ENCODE assay signal across 7 cellular contexts in genomic region chr1:8025671-8026144, GRCh38. TPM values are rescaled to one million over a fixed set of nuclear protein-coding genes. Genes with fewer than 3 reads are reported as not detected.
DNase-seq lines count a peak whose midpoint lies in the region; ATAC-seq, FAIRE-seq and TF ChIP-seq lines count a peak whose summit lies in the region.

No MANE protein-coding gene starts in this region.

- BruUV-seq in HepG2 (replicated peaks; lab: Mats Ljungman, UMichigan) = no TSS peak

- CTCF ChIA-PET in HepG2 (lab: Yijun Ruan, JAX; ENCODE audit: low intra/inter-chr PET ratio, low total read pairs) = no interaction called here
- CTCF ChIA-PET in GM10248 (lab: Yijun Ruan, JAX) = interaction anchor here (2.1 to 3.2 kb wide), 3 partner anchors 11 to 289 kb away, joined by 8 to 29 read pairs (median 16); no protein-coding TSS in a partner anchor

- intact Hi-C loops in ascending aorta (cut with DNase I) (loop anchor here (2.0 to 5.0 kb wide), 4 partner anchors 37 to 317 kb away; no protein-coding TSS in a partner anchor), HepG2 (cut with micrococcal nuclease; ENCODE audit: unreplicated experiment) (loop anchor here (2.0 to 10.0 kb wide), 5 partner anchors 52 to 289 kb away; no protein-coding TSS in a partner anchor), thyroid gland (cut with DNase I) (no loop called here)

- no peaks in the 10 kb centered on the region for H3K36me3 ChIP-seq in ascending aorta
- peaks cover 2 to 36% of the 10 kb centered on the region in 2 experiments; a peak in 4 of 5 replicates for H3K36me3 ChIP-seq in HepG2 (replicated peaks in 1 of 2; ENCODE audit: control insufficient read depth in 1 of 2, insufficient read depth in 2 of 2, low read length in 2 of 2)
- H3K36me3 ChIP-seq in thyroid gland = no peaks in the 10 kb centered on the region

- H3K27me3 ChIP-seq in ascending aorta (no peaks in the 10 kb centered on the region), HepG2 (ENCODE audit: control insufficient read depth in 1 of 2, insufficient read depth in 2 of 2, low read length in 2 of 2) (peaks cover 0 to 5% of the 10 kb centered on the region in 2 experiments; a peak in 1 of 5 replicates), thyroid gland (no peaks in the 10 kb centered on the region)

- H3K79me2 ChIP-seq in HepG2 (ENCODE audit: insufficient read depth, low read length) = peaks cover 73% of the 10 kb centered on the region

- H3K4me1 ChIP-seq in ascending aorta (peaks cover 0 to 34% of the 10 kb centered on the region in 2 donors), HepG2 (ENCODE audit: insufficient read depth, low read length) (peaks cover 34% of the 10 kb centered on the region), thyroid gland (peaks cover 45 to 56% of the 10 kb centered on the region in 2 donors)

- in situ Hi-C loops in HepG2 (cut with HindIII; ENCODE audit: extremely low pct_ligation_motif_present, low pct_unique_long_range_greater_than_20kb) = loop anchor here (10.0 to 25.0 kb wide), 2 partner anchors 112 to 209 kb away; no protein-coding TSS in a partner anchor

- 0% methylated on average over 4 of the region's 69 CpGs for WGBS in HepG2 (ENCODE audit: low lambda C conversion rate)
- 0% methylated on average over 2 to 8 of the region's 69 CpGs for WGBS in thyroid gland, 2 donors

- TF ChIP-seq EP300 in HepG2 (IDR thresholded peaks at IDR 0.05; ENCODE audit: low read depth in 2 of 2, low read length in 2 of 2) = no peak
- no peak for TF ChIP-seq EP300 in HepG2 (CRISPR knock-in tag; IDR thresholded peaks at IDR 0.05; ENCODE audit: borderline replicate concordance)

- peak overlapping the region; percentile 98 to 99 for H3K27ac ChIP-seq in ascending aorta
- H3K27ac ChIP-seq in HepG2 (ENCODE audit: extremely low read length, insufficient read depth, low read length) = peak overlapping the region; percentile 71
- H3K27ac ChIP-seq in thyroid gland = peak overlapping the region; percentile 91 to 98 (median 94)

- no peak for TF ChIP-seq RAD21 in HepG2 (CRISPR knock-in tag; IDR thresholded peaks at IDR 0.05)

- peak overlapping the region; percentile 85 to 94 for H3K4me3 ChIP-seq in ascending aorta
- H3K4me3 ChIP-seq in HepG2 (replicated peaks in 1 of 3; ENCODE audit: insufficient read depth in 1 of 3, low read depth in 2 of 3, low read length in 3 of 3) = peak overlapping the region; percentile 88 to 100 (median 94)
- H3K4me3 ChIP-seq in thyroid gland (replicated peaks in 1 of 3) = peak overlapping the region; percentile 23 to 98 (median 96)

- H3K4me2 ChIP-seq in HepG2 (ENCODE audit: low read depth, low read length) = peak overlapping the region; percentile 74; the same call in 1 of the 2 replicates

- H3K9me3 ChIP-seq in ascending aorta (no peaks in the 10 kb centered on the region), HepG2 (ENCODE audit: low read length) (no peaks in the 10 kb centered on the region), thyroid gland (no peaks in the 10 kb centered on the region)

- ATAC-seq in GM19023 (IDR thresholded peaks at IDR 0.05; ENCODE audit: unreplicated experiment) (peak; percentile 33), HG02884 (IDR thresholded peaks at IDR 0.05; ENCODE audit: unreplicated experiment) (peak; percentile 14), HepG2 (no peak)

- H3K9ac ChIP-seq in HepG2 (ENCODE audit: insufficient read depth, low read depth, low read length) = peak overlapping the region; percentile 100

- DNase-seq in ascending aorta (ENCODE audit: low spot score in 2 of 2) = no peak
- no peak for DNase-seq in HepG2 (ENCODE audit: low spot score)
- peak; percentile 16 to 18 for DNase-seq in thyroid gland
- no peak for DNase-seq in NCI-H2171 (lab: John Stamatoyannopoulos, UW)
- no peak for DNase-seq in GM10248 (ENCODE audit: extremely low spot score)

- TF ChIP-seq POLR2A in HepG2 (IDR thresholded peaks at IDR 0.05; ENCODE audit: insufficient read depth in 1 of 2, low read depth in 2 of 2, low read length in 2 of 2) = no peak
- TF ChIP-seq POLR2A in thyroid gland (IDR thresholded peaks at IDR 0.05) = no peak

- POLR2A ChIA-PET in HepG2 (lab: Yijun Ruan, JAX) (interaction anchor here (0.6 to 3.7 kb wide), 23 partner anchors 9 to 290 kb away, joined by 3 to 99 read pairs (median 21); no protein-coding TSS in a partner anchor), GM10248 (lab: Yijun Ruan, JAX) (interaction anchor here (0.6 kb wide), 1 partner anchor 51 kb away, joined by 6 read pairs; no protein-coding TSS in a partner anchor)

- H2AFZ ChIP-seq in HepG2 (ENCODE audit: low read length) = no peak overlapping the region

- no peak for TF ChIP-seq CTCF in ascending aorta (IDR thresholded peaks at IDR 0.05)
- TF ChIP-seq CTCF in HepG2 (CRISPR knock-in tag; IDR thresholded peaks at IDR 0.05) = no peak
- TF ChIP-seq CTCF in thyroid gland (IDR thresholded peaks at IDR 0.05) = no peak
- no peak for TF ChIP-seq CTCF in GM10248 (IDR thresholded peaks at IDR 0.05; ENCODE audit: control extremely low read depth, extremely low read depth, low read depth, missing control alignments)

- H4K20me1 ChIP-seq in HepG2 (ENCODE audit: insufficient read depth, low read length) = peaks cover 54% of the 10 kb centered on the region

- FAIRE-seq in HepG2 (lab: Jason Lieb, UNC) = no peak

TF ChIP-seq in HepG2, 621 proteins besides CTCF, POLR2A, EP300 and RAD21 (continues in another document):
- TF ChIP-seq IRX3 (CRISPR knock-in tag; IDR thresholded peaks at IDR 0.05; ENCODE audit: borderline replicate concordance, low read depth) = no peak
- no peak for TF ChIP-seq MTF2 (CRISPR knock-in tag; IDR thresholded peaks at IDR 0.05; ENCODE audit: borderline replicate concordance)
- peak; percentile 59; the same call in 1 of the 2 replicates for TF ChIP-seq SSRP1 (CRISPR knock-in tag; IDR thresholded peaks at IDR 0.05)
- no peak for TF ChIP-seq ZNF275 (CRISPR knock-in tag; IDR thresholded peaks at IDR 0.05; ENCODE audit: borderline replicate concordance)
- 0 out of 2 replicates have a peak, but pooled peaks have one; percentile 6 for TF ChIP-seq SNRNP70 (IDR thresholded peaks at IDR 0.05; ENCODE audit: low read depth, low read length)
- no peak for TF ChIP-seq BRD4 (CRISPR knock-in tag; IDR thresholded peaks at IDR 0.05)
- TF ChIP-seq ZNF558 (CRISPR knock-in tag; IDR thresholded peaks at IDR 0.05; ENCODE audit: borderline replicate concordance) = no peak
- TF ChIP-seq ZEB1 (IDR thresholded peaks at IDR 0.05; ENCODE audit: insufficient replicate concordance, low read depth) = no peak
- TF ChIP-seq WIZ (CRISPR knock-in tag; IDR thresholded peaks at IDR 0.05) = no peak
- no peak for TF ChIP-seq SAP130 (CRISPR knock-in tag; IDR thresholded peaks at IDR 0.05; ENCODE audit: low read depth)
- TF ChIP-seq ZNF451 (CRISPR knock-in tag; IDR thresholded peaks at IDR 0.05) = no peak
- TF ChIP-seq KDM2A (CRISPR knock-in tag; IDR thresholded peaks at IDR 0.05; ENCODE audit: borderline replicate concordance, low read depth) = no peak
- TF ChIP-seq AGO1 (IDR thresholded peaks at IDR 0.05; ENCODE audit: low read depth, low read length, poor library complexity, severe bottlenecking) = peak; percentile 98
- no peak for TF ChIP-seq ZNF672 (CRISPR knock-in tag; IDR thresholded peaks at IDR 0.05)
- peak; percentile 99 for TF ChIP-seq AGO2 (optimal IDR thresholded peaks at IDR 0.05; ENCODE audit: low read depth, low read length)

RNA-seq across cellular contexts. Expression of gene ERRFI1, which starts 0.4 kb away (rescaled TPM):
- total RNA-seq in ascending aorta (59.7 TPM), HepG2 (2016; rRNA removed; fragmentation: Illumina TruSeq; extraction: Trizol) (84.4 and 99.5 TPM in 2 replicates), thyroid gland (100 to 1,000 TPM in 2 of 4 donors, 10 to 100 TPM in 2; 59.9 to 133 (median 85.0) TPM)
- total RNA-seq in HepG2 (2016; cell fraction: cytosol; rRNA removed; fragmentation: Illumina TruSeq; extraction: Trizol; ENCODE audit: low read depth) = 16.2 and 17.9 TPM in 2 replicates
- 83.4 and 92.6 TPM in 2 replicates for total RNA-seq in HepG2 (2016; cell fraction: insoluble cytoplasmic fraction; rRNA removed; fragmentation: Illumina TruSeq; extraction: Trizol)
- total RNA-seq in HepG2 (2016; cell fraction: membrane; rRNA removed; fragmentation: Illumina TruSeq; extraction: Trizol) = 72.5 and 74.8 TPM in 2 replicates
- total RNA-seq in HepG2 (2016; cell fraction: nucleus; rRNA removed; fragmentation: Illumina TruSeq; extraction: Trizol) = 61.8 and 73.3 TPM in 2 replicates
- 634 and 753 TPM in 2 replicates for polyA plus RNA-seq in HepG2 (2011; rRNA removed)
- 492 and 608 TPM in 2 replicates for polyA plus RNA-seq in HepG2 (2011; cell fraction: cytosol; rRNA removed)
- 300 and 467 TPM in 2 replicates for polyA plus RNA-seq in HepG2 (2011; cell fraction: nucleus; rRNA removed)
- polyA plus RNA-seq in HepG2 (2012) = 335 and 494 TPM in 2 replicates
- 8.7 and 10.5 TPM in 2 replicates for polyA plus RNA-seq in HepG2 (2016; cell fraction: cytosol; fragmentation: Illumina TruSeq; extraction: Trizol; ENCODE audit: low read depth)
- 102 and 107 TPM in 2 replicates for polyA plus RNA-seq in HepG2 (2016; cell fraction: insoluble cytoplasmic fraction; fragmentation: Illumina TruSeq; extraction: Trizol; ENCODE audit: low read depth)
- polyA plus RNA-seq in HepG2 (2016; cell fraction: membrane; fragmentation: Illumina TruSeq; extraction: Trizol; ENCODE audit: low read depth) = 41.9 and 45.1 TPM in 2 replicates
- 110 and 117 TPM in 2 replicates for polyA plus RNA-seq in HepG2 (2016; cell fraction: nucleus; fragmentation: Illumina TruSeq; extraction: Trizol; ENCODE audit: insufficient read depth, low read depth)
- 6.9 and 217 TPM in 2 replicates for polyA minus RNA-seq in HepG2 (2011; rRNA and poly(A)+ RNA removed; ENCODE audit: low replicate concordance)
- 288 and 291 TPM in 2 replicates for polyA minus RNA-seq in HepG2 (2011; cell fraction: cytosol; rRNA and poly(A)+ RNA removed)
- 228 and 458 TPM in 2 replicates for polyA minus RNA-seq in HepG2 (2011; cell fraction: nucleus; rRNA and poly(A)+ RNA removed)

Comparison
In these comparisons a context has a peak if more than half of its experiments do, and no peak if none do; other contexts are left out.
1. DNase-seq: peak in thyroid gland (2 of 2); none in ascending aorta (0 of 2), HepG2 (single experiment), NCI-H2171 (single experiment) and GM10248 (single experiment).
2. Peak in every context shown above with its lines, with median percentiles within 50 percentile points of each other: H3K27ac ChIP-seq and H3K4me3 ChIP-seq.